ENCODE assay signal across 8 cellular contexts in genomic region chr3:52536112-52536368, GRCh38. TPM values are rescaled to one million over a fixed set of nuclear protein-coding genes. Genes with fewer than 3 reads are reported as not detected.
A peak's percentile ranks its signal among the peaks of the same experiment; 100 is the strongest.
DNase-seq lines count a peak whose midpoint lies in the region; TF ChIP-seq lines count a peak whose summit lies in the region.

No MANE protein-coding gene starts in this region.

- peaks cover 5% of the 10 kb centered on the region; the same call in 1 of the 2 replicates for H3K4me1 ChIP-seq in BE2C
- peaks cover 31% of the 10 kb centered on the region for H3K4me1 ChIP-seq in Loucy (ENCODE audit: insufficient read depth, low read length, poor library complexity, severe bottlenecking)

- H3K9ac ChIP-seq in Loucy (ENCODE audit: low read depth, low read length, poor library complexity, severe bottlenecking): peak overlapping the region; percentile 27

- intact Hi-C loops in dendritic cell treated with granulocyte-macrophage colony-stimulating factor and Interleukin-4, amounts not matched to agents 40 ng/mL and 50 ng/mL, for 4 days (cut with micrococcal nuclease): loop anchor here (1.0 to 5.0 kb wide), 3 partner anchors 38 to 79 kb away; partner anchors contain the start of gene NISCH

- peaks cover 43% of the 10 kb centered on the region for H3K36me3 Mint-ChIP-seq in dendritic cell treated with granulocyte-macrophage colony-stimulating factor and Interleukin-4, amounts not matched to agents 40 ng/mL and 50 ng/mL, for 4 days (ENCODE audit: low read depth)
- peaks cover 19% of the 10 kb centered on the region for H3K36me3 Mint-ChIP-seq in nephron (ENCODE audit: low read depth)

- H4K20me1 ChIP-seq in Loucy (ENCODE audit: insufficient read depth, low read length, poor library complexity, severe bottlenecking): peaks cover 25% of the 10 kb centered on the region

- no peak for TF ChIP-seq CTCF in BE2C (IDR thresholded peaks at IDR 0.05; ENCODE audit: low read depth, low read length)
- TF ChIP-seq CTCF in Loucy (conservative IDR thresholded peaks at IDR 0.05; ENCODE audit: low read length): no peak
- TF ChIP-seq CTCF in nephron (IDR thresholded peaks at IDR 0.05; ENCODE audit: unreplicated experiment in 3 of 3): no peak

- H3K27me3 Mint-ChIP-seq in dendritic cell treated with granulocyte-macrophage colony-stimulating factor and Interleukin-4, amounts not matched to agents 40 ng/mL and 50 ng/mL, for 4 days: peaks cover 2% of the 10 kb centered on the region
- H3K27me3 Mint-ChIP-seq in nephron (ENCODE audit: low read depth): no peaks in the 10 kb centered on the region

- DNase-seq in BE2C (no peak), DMS 273 (lab: John Stamatoyannopoulos, UW; ENCODE audit: unreplicated experiment) (no peak), midbrain (lab: John Stamatoyannopoulos, UW) (no peak), DMS114 treated with DMSO at 0.1 percent for 48 hours (lab: John Stamatoyannopoulos, UW; ENCODE audit: unreplicated experiment) (no peak)
- no peak for DNase-seq in stimulated activated CD4-positive, alpha-beta T cell treated with anti-CD3 and anti-CD28 coated beads, Interleukin-2, amount 100 ng/mL, for 24 hours

- H3K4me3 Mint-ChIP-seq in dendritic cell treated with granulocyte-macrophage colony-stimulating factor and Interleukin-4, amounts not matched to agents 40 ng/mL and 50 ng/mL, for 4 days: peak overlapping the region; percentile 80
- H3K4me3 Mint-ChIP-seq in nephron: peak overlapping the region; percentile 97 to 100 (median 97)

- H3K4me2 ChIP-seq in Loucy (ENCODE audit: low read depth, low read length, poor library complexity, severe bottlenecking): peak overlapping the region; percentile 70

- H3K79me2 ChIP-seq in Loucy (ENCODE audit: insufficient read depth, low read length): peaks cover 29% of the 10 kb centered on the region

- no peaks in the 10 kb centered on the region for H3F3A ChIP-seq in Loucy (ENCODE audit: low read depth)

- peak overlapping the region; percentile 91 for H3K27ac Mint-ChIP-seq in dendritic cell treated with granulocyte-macrophage colony-stimulating factor and Interleukin-4, amounts not matched to agents 40 ng/mL and 50 ng/mL, for 4 days
- peak overlapping the region; percentile 96 to 100 (median 98) for H3K27ac Mint-ChIP-seq in nephron

- no peaks in the 10 kb centered on the region for H3K9me3 Mint-ChIP-seq in dendritic cell treated with granulocyte-macrophage colony-stimulating factor and Interleukin-4, amounts not matched to agents 40 ng/mL and 50 ng/mL, for 4 days
- no peaks in the 10 kb centered on the region for H3K9me3 Mint-ChIP-seq in nephron

- no peaks in the 10 kb centered on the region for H3K9me3 ChIP-seq in BE2C
- H3K9me3 ChIP-seq in Loucy (ENCODE audit: insufficient read depth, low read depth, low read length): no peaks in the 10 kb centered on the region

- no peaks in the 10 kb centered on the region for H3K9me2 ChIP-seq in Loucy (replicated peaks; ENCODE audit: low read depth, low read length)

- H3K36me3 ChIP-seq in BE2C (0 out of 2 replicates have a peak, but pooled peaks cover 2% of the 10 kb centered on the region), Loucy (ENCODE audit: insufficient read depth, low read length) (no peaks in the 10 kb centered on the region)

- peak overlapping the region; percentile 27 for H3K4me3 ChIP-seq in BE2C (ENCODE audit: low read depth, low read length)
- H3K4me3 ChIP-seq in Loucy (ENCODE audit: low read length, poor library complexity, severe bottlenecking): peak overlapping the region; percentile 54

- H3K4me1 Mint-ChIP-seq in dendritic cell treated with granulocyte-macrophage colony-stimulating factor and Interleukin-4, amounts not matched to agents 40 ng/mL and 50 ng/mL, for 4 days (ENCODE audit: low read depth): peaks cover 67% of the 10 kb centered on the region
- peaks cover 44% of the 10 kb centered on the region for H3K4me1 Mint-ChIP-seq in nephron

- H3K27me3 ChIP-seq in BE2C: no peaks in the 10 kb centered on the region
- H3K27me3 ChIP-seq in Loucy (ENCODE audit: insufficient read depth, low read length, poor library complexity, severe bottlenecking): no peaks in the 10 kb centered on the region

- peak overlapping the region; percentile 86 for H2AFZ ChIP-seq in Loucy (ENCODE audit: low read length)

RNA-seq across cellular contexts. Expression of gene UQCC5, which starts 0.4 kb away (rescaled TPM):
- 28.9 TPM for polyA plus RNA-seq in BE2C (2012; ENCODE audit: insufficient read depth, insufficient read length, low read depth)

RNA-seq across cellular contexts. Expression of gene NT5DC2, which starts 2.4 kb away (rescaled TPM):
- 261 TPM for polyA plus RNA-seq in BE2C (2012; ENCODE audit: insufficient read depth, insufficient read length, low read depth)

RNA-seq across cellular contexts. Expression of gene STAB1, which starts 40.9 kb away (rescaled TPM):
- polyA plus RNA-seq in BE2C (2012; ENCODE audit: insufficient read depth, insufficient read length, low read depth): not detected
